Comparison of ENCODE assay signal across 16 cellular contexts in genomic region chr4:171924761-171925376, GRCh38.
DNase-seq lines count a peak whose midpoint lies in the region; ATAC-seq and TF ChIP-seq lines count a peak whose summit lies in the region.
"Had no signal": no experiment of that assay in that cellular context is flagged by ENCODE, and none has a peak within 500 bp of the region (broad histone marks: within the 10 kb centered on the region; RNA-seq: fewer than 3 reads in every experiment).

No MANE protein-coding gene starts in this region.

- H3K36me3 ChIP-seq in A673 (ENCODE audit: insufficient read depth, low read length, poor library complexity, severe bottlenecking) (no peaks in the 10 kb centered on the region), HUES48 (ENCODE audit: control insufficient read depth, insufficient read depth, low read length) (no peaks in the 10 kb centered on the region)

- H3K27me3 ChIP-seq in A673 (replicated peaks; ENCODE audit: insufficient read depth, low read depth, low read length, poor library complexity) (no peaks in the 10 kb centered on the region), HUES48 (ENCODE audit: control insufficient read depth, insufficient read depth, low read length) (no peaks in the 10 kb centered on the region)

- H3K4me3 ChIP-seq in A673 (ENCODE audit: low read depth, low read length, poor library complexity, severe bottlenecking) (no peak overlapping the region), HUES48 (ENCODE audit: low read depth, low read length) (no peak overlapping the region), astrocyte of the spinal cord (ENCODE audit: low read depth, low read length) (no peak overlapping the region)

- DNase-seq in A673 (ENCODE audit: low spot score) (peak; percentile 13), NCI-H345 treated with DMSO at 0.1 percent for 48 hours (lab: John Stamatoyannopoulos, UW; ENCODE audit: unreplicated experiment) (peak; percentile 6), astrocyte of the spinal cord (ENCODE audit: low read depth, low spot score) (peak; percentile 0), NCI-H774 (lab: John Stamatoyannopoulos, UW) (no peak), GF-D8 (lab: John Stamatoyannopoulos, UW) (no peak)
- no peak for DNase-seq in activated CD8-positive, alpha-beta memory T cell treated with anti-CD3 and anti-CD28 coated beads, Interleukin-2, amount 50 U/mL, for 48 hours
- DNase-seq: AML-193; DMS153; NCI-H2029 treated with DMSO at 0.1 percent for 48 hours; NCI-H510A treated with DMSO at 0.1 percent for 48 hours; NK-92 treated with Interleukin-12 subunit alpha and Interleukin-12 subunit beta, amount 100 ng/mL, for 24 hours; OCI-M1; SHP77 treated with DMSO at 0.1 percent for 48 hours had no signal

- POLR2A ChIA-PET in A673 (lab: Charles Lee; ENCODE audit: low non-redundant PET) = no interaction called here

- TF ChIP-seq CTCF in A673 (conservative IDR thresholded peaks at IDR 0.05; ENCODE audit: low read depth, low read length) = no peak
- TF ChIP-seq CTCF in astrocyte of the spinal cord (IDR thresholded peaks at IDR 0.05; ENCODE audit: low read depth, low read length) = no peak

- H3K9ac ChIP-seq in HUES48 (ENCODE audit: low read depth, low read length) = no peak overlapping the region

- in situ Hi-C loops in astrocyte of the spinal cord (cut with HindIII; ENCODE audit: low sequenced_read_pairs) = no loop called here

- ATAC-seq in GM21723 (IDR thresholded peaks at IDR 0.05; ENCODE audit: unreplicated experiment) = no peak
- ATAC-seq: HCT116 had no signal

- intact Hi-C loops in A673 (cut with micrococcal nuclease; ENCODE audit: unreplicated experiment) = no loop called here

- H3K27ac ChIP-seq in A673 (ENCODE audit: low read depth, low read length, poor library complexity, severe bottlenecking) (no peak overlapping the region), HUES48 (ENCODE audit: low read depth, low read length) (peak overlapping the region; percentile 73)

- CTCF ChIA-PET in A673 (lab: Charles Lee) = no interaction called here

- BruUV-seq in A673 (replicated peaks; lab: Mats Ljungman, UMichigan) = no TSS peak

- no peaks in the 10 kb centered on the region for H3K9me3 ChIP-seq in A673 (ENCODE audit: low read depth, low read length, poor library complexity, severe bottlenecking)
- no peaks in the 10 kb centered on the region for H3K9me3 ChIP-seq in HUES48 (ENCODE audit: control insufficient read depth, insufficient read depth, low read length)

- H3K4me1 ChIP-seq in A673 (ENCODE audit: insufficient read depth, low read length, poor library complexity, severe bottlenecking) (no peaks in the 10 kb centered on the region), HUES48 (ENCODE audit: control insufficient read depth, insufficient read depth, low read length) (peaks cover 19% of the 10 kb centered on the region)

Comparison
In these comparisons a context has a peak if more than half of its experiments do, and no peak if none do; other contexts are left out.
1. DNase-seq: peak in A673 (single experiment), NCI-H345 treated with DMSO at 0.1 percent for 48 hours (single experiment) and astrocyte of the spinal cord (single experiment); none in NCI-H774 (single experiment), activated CD8-positive, alpha-beta memory T cell treated with anti-CD3 and anti-CD28 coated beads, Interleukin-2, amount 50 U/mL, for 48 hours (single experiment) and GF-D8 (single experiment).